In the genomic region with DNA sequence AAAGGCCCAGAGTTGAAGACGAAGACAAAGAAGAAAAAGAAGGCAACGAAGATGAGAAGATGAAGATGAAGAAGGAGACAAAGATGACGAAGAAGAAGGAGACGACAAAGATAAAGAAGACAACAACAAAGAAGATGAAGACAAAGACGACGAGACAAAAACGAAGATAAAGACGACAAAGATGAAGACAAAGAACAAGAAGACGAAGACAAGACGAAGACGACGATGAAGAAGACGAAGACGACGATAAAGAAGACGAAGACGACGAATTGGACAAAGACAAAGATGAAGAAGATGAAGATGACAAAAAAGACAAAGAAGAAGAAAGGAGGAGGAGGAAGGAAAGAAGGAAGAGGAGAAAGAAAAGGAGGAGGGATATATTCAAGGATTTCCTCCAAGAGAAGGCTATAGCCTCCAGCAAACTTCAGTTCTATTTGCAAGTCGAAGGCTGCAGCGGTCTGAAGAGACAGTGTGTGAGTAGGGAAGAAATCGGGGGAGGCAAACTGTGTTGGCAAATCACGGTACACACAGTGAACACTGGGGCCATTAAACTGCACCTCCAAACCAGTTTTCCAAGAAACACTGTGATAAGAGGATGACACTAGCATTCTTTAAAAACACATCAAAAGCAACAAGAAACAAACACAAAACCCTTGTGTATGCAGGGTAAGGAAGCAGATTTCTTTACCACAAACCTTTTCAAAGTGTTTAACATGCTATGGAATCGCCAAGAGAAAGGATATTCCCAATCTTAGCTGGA, we compare ENCODE assay signal across 1 cellular context.
A peak's percentile ranks its signal among the peaks of the same experiment; 100 is the strongest.
TF ChIP-seq lines count a peak whose summit lies in the region.

No MANE protein-coding gene starts in this region.

TF ChIP-seq in HepG2, 621 proteins besides CTCF, POLR2A, EP300 and RAD21:
- TF ChIP-seq DPF2 (CRISPR knock-in tag; IDR thresholded peaks at IDR 0.05; ENCODE audit: borderline replicate concordance, low read depth), result no peak
- 0 out of 2 replicates have a peak, but pooled peaks have one; percentile 4 for TF ChIP-seq FOXA1 (IDR thresholded peaks at IDR 0.05)
- TF ChIP-seq FOXA1 (CRISPR knock-in tag; IDR thresholded peaks at IDR 0.05), result no peak
- peak; percentile 10; the same call in 1 of the 2 replicates for TF ChIP-seq ARNT (IDR thresholded peaks at IDR 0.05)
- TF ChIP-seq, protein P1, sequence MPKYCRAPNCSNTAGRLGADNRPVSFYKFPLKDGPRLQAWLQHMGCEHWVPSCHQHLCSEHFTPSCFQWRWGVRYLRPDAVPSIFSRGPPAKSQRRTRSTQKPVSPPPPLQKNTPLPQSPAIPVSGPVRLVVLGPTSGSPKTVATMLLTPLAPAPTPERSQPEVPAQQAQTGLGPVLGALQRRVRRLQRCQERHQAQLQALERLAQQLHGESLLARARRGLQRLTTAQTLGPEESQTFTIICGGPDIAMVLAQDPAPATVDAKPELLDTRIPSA (CRISPR knock-in tag; IDR thresholded peaks at IDR 0.05; ENCODE audit: borderline replicate concordance), result no peak
- no peak for TF ChIP-seq ZNF672 (CRISPR knock-in tag; IDR thresholded peaks at IDR 0.05)
- TF ChIP-seq ZNF496 (CRISPR knock-in tag; IDR thresholded peaks at IDR 0.05; ENCODE audit: insufficient replicate concordance), result no peak
- TF ChIP-seq ZNF17 (CRISPR knock-in tag; IDR thresholded peaks at IDR 0.05), result no peak
